ENCODE assay signal across 21 cellular contexts in genomic region chr7:158067931-158068482, GRCh38.
"Had no signal": no experiment of that assay in that cellular context is flagged by ENCODE, and none has a peak within 500 bp of the region (broad histone marks: within the 10 kb centered on the region; RNA-seq: fewer than 3 reads in every experiment).

No MANE protein-coding gene starts in this region.

- H3K27me3 ChIP-seq: esophagus squamous epithelium, gastrocnemius medialis, pancreas, tibial nerve, vagina had no signal

- DNase-seq: activated CD4-positive, CD25-positive, alpha-beta regulatory T cell treated with anti-CD3 and anti-CD28 coated beads, Interleukin-2, amount 50 U/mL, for 72 hours; activated naive CD4-positive, alpha-beta T cell; activated naive CD8-positive, alpha-beta T cell treated with anti-CD3 and anti-CD28 coated beads for 36 hours; activated T-cell treated with anti-CD3 and anti-CD28 coated beads, Interleukin-2, amount 50 U/mL, for 1 hour; endodermal cell; esophagus squamous epithelium; gastrocnemius medialis; hypothalamus; lower lobe of right lung; naive thymus-derived CD4-positive, alpha-beta T cell; stimulated activated CD4-positive, alpha-beta T cell treated with anti-CD3 and anti-CD28 coated beads, Interleukin-15, amount 100 ng/mL, for 24 hours; stimulated activated CD8-positive, alpha-beta memory T cell treated with anti-CD3 and anti-CD28 coated beads, Interleukin-4, amount 100 ng/mL, for 48 hours; T-helper 1 cell; WERI-Rb-1 had no signal

- H3K9me3 Mint-ChIP-seq: activated T-helper 17 cell treated with anti-CD3 and anti-CD28 coated beads, Interleukin-2, amount 50 U/mL, for 72 hours had no signal

- H3K4me1 ChIP-seq: esophagus squamous epithelium, gastrocnemius medialis, lower lobe of right lung, pancreas, tibial nerve, vagina had no signal

- H3K4me3 Mint-ChIP-seq: activated naive CD8-positive, alpha-beta T cell treated with anti-CD3 and anti-CD28 coated beads for 36 hours; activated T-helper 17 cell treated with anti-CD3 and anti-CD28 coated beads, Interleukin-2, amount 50 U/mL, for 72 hours; endodermal cell; naive thymus-derived CD4-positive, alpha-beta T cell; stimulated activated naive CD8-positive, alpha-beta T cell treated with anti-CD3 and anti-CD28 coated beads, Interleukin-15, Interleukin-2, amounts not matched to agents 100 ng/mL and 50 ng/mL, for 24 hours had no signal

- H3K36me3 ChIP-seq: esophagus squamous epithelium, gastrocnemius medialis, lower lobe of right lung, pancreas, tibial nerve, vagina, WERI-Rb-1 had no signal

- H3K36me3 Mint-ChIP-seq: activated naive CD8-positive, alpha-beta T cell treated with anti-CD3 and anti-CD28 coated beads for 36 hours had no signal

- H3K27ac Mint-ChIP-seq: activated naive CD8-positive, alpha-beta T cell treated with anti-CD3 and anti-CD28 coated beads for 36 hours; activated T-helper 17 cell treated with anti-CD3 and anti-CD28 coated beads, Interleukin-2, amount 50 U/mL, for 72 hours; endodermal cell; stimulated activated naive CD8-positive, alpha-beta T cell treated with anti-CD3 and anti-CD28 coated beads, Interleukin-15, Interleukin-2, amounts not matched to agents 100 ng/mL and 50 ng/mL, for 24 hours had no signal

- ATAC-seq: activated T-helper 17 cell treated with anti-CD3 and anti-CD28 coated beads, Interleukin-2, amount 50 U/mL, for 72 hours; gastrocnemius medialis; pancreas had no signal

- H3K9me3 ChIP-seq: esophagus squamous epithelium, gastrocnemius medialis, lower lobe of right lung, pancreas, vagina had no signal

- H3K4me3 ChIP-seq: coronary artery, esophagus squamous epithelium, gastrocnemius medialis, lower lobe of right lung, pancreas, skin epidermis, tibial nerve, vagina had no signal

- H3K27ac ChIP-seq: coronary artery, esophagus squamous epithelium, gastrocnemius medialis, lower lobe of right lung, pancreas, skin epidermis, tibial nerve, vagina, WERI-Rb-1 had no signal

- H3K4me1 Mint-ChIP-seq: activated naive CD8-positive, alpha-beta T cell treated with anti-CD3 and anti-CD28 coated beads for 36 hours; activated T-helper 17 cell treated with anti-CD3 and anti-CD28 coated beads, Interleukin-2, amount 50 U/mL, for 72 hours; endodermal cell; naive thymus-derived CD4-positive, alpha-beta T cell had no signal
